In genomic region chr5:93048858-93049257, GRCh38 we compare ENCODE assay signal across 32 cellular contexts.
"Had no signal": no experiment of that assay in that cellular context is flagged by ENCODE, and none has a peak within 500 bp of the region (broad histone marks: within the 10 kb centered on the region; RNA-seq: fewer than 3 reads in every experiment).

No MANE protein-coding gene starts in this region.

- H3K27ac ChIP-seq: ascending aorta, body of pancreas, brain microvascular endothelial cell, breast epithelium, VCaP had no signal

- H3K4me3 Mint-ChIP-seq: activated B cell treated with CpG ODN at 0.5 μM for 24 hours; activated CD4-positive, alpha-beta memory T cell treated with anti-CD3 and anti-CD28 coated beads for 36 hours; activated CD4-positive, alpha-beta T cell treated with anti-CD3 and anti-CD28 coated beads, Interleukin-2, amount 10 ng/mL, durations not matched to agents 24 days and 14 days; activated CD8-positive, alpha-beta T cell treated with anti-CD3 and anti-CD28 coated beads for 36 hours; activated naive CD4-positive, alpha-beta T cell treated with anti-CD3 and anti-CD28 coated beads, Interleukin-2, amount 10 ng/mL, durations not matched to agents 7 days and 5 days; activated naive CD4-positive, alpha-beta T cell treated with anti-CD3 and anti-CD28 coated beads, Interleukin-2, amount 50 U/mL, for 24 hours; activated naive CD8-positive, alpha-beta T cell; activated naive CD8-positive, alpha-beta T cell treated with anti-CD3 and anti-CD28 coated beads, Interleukin-2, amount 10 ng/mL, durations not matched to agents 7 days and 5 days; activated naive CD8-positive, alpha-beta T cell treated with anti-CD3 and anti-CD28 coated beads, Interleukin-2, amount 50 U/mL, for 24 hours; activated T-cell treated with anti-CD3 and anti-CD28 coated beads, Interleukin-2, amount 50 U/mL, for 24 hours; T-helper 1 cell treated with Interleukin-12 subunit alpha and Interleukin-12 subunit beta and Interleukin-4 antibody, amounts not matched to agents 30 μg/mL and 1 μg/mL, for 36 hours; T-helper 2 cell treated with Interferon-gamma antibody and Interleukin-4, amounts not matched to agents 5 μg/mL and 100 μg/mL, for 36 hours had no signal

- H3K27me3 ChIP-seq: ascending aorta, body of pancreas, brain microvascular endothelial cell, breast epithelium had no signal

- H3K36me3 Mint-ChIP-seq: activated CD4-positive, alpha-beta memory T cell treated with anti-CD3 and anti-CD28 coated beads for 36 hours; activated naive CD4-positive, alpha-beta T cell treated with anti-CD3 and anti-CD28 coated beads, Interleukin-2, amount 10 ng/mL, durations not matched to agents 7 days and 5 days; activated naive CD4-positive, alpha-beta T cell treated with anti-CD3 and anti-CD28 coated beads, Interleukin-2, amount 50 U/mL, for 24 hours; activated naive CD8-positive, alpha-beta T cell; activated naive CD8-positive, alpha-beta T cell treated with anti-CD3 and anti-CD28 coated beads, Interleukin-2, amount 10 ng/mL, durations not matched to agents 7 days and 5 days had no signal

- H3K4me1 ChIP-seq: ascending aorta, body of pancreas, breast epithelium had no signal

- ATAC-seq: activated CD8-positive, alpha-beta T cell treated with anti-CD3 and anti-CD28 coated beads for 36 hours; activated naive CD8-positive, alpha-beta T cell treated with anti-CD3 and anti-CD28 coated beads, Interleukin-2, amount 50 U/mL, for 24 hours; body of pancreas had no signal

- DNase-seq: activated B cell treated with CpG ODN at 0.5 μM for 24 hours; activated CD4-positive, alpha-beta memory T cell treated with anti-CD3 and anti-CD28 coated beads for 36 hours; activated CD4-positive, alpha-beta T cell treated with anti-CD3 and anti-CD28 coated beads for 4 hours; activated CD4-positive, alpha-beta T cell treated with anti-CD3 and anti-CD28 coated beads, Interleukin-2, amount 10 ng/mL, durations not matched to agents 24 days and 14 days; activated CD4-positive, alpha-beta T cell treated with anti-CD3 and anti-CD28 coated beads, Interleukin-2, amount 50 U/mL, for 1 hour; activated CD4-positive, alpha-beta T cell treated with anti-CD3 and anti-CD28 coated beads, Interleukin-2, amount 50 U/mL, for 4 hours; activated CD4-positive, CD25-positive, alpha-beta regulatory T cell treated with anti-CD3 and anti-CD28 coated beads, Interleukin-2, amount 50 U/mL, for 72 hours; activated CD8-positive, alpha-beta memory T cell treated with anti-CD3 and anti-CD28 coated beads, Interleukin-2, amount 50 U/mL, for 48 hours; activated CD8-positive, alpha-beta T cell treated with anti-CD3 and anti-CD28 coated beads for 36 hours; activated effector memory CD4-positive, alpha-beta T cell treated with Interleukin-2 at 50 U/mL for 16 hours; activated gamma-delta T cell; activated naive CD4-positive, alpha-beta T cell treated with anti-CD3 and anti-CD28 coated beads, Interleukin-2, amount 10 ng/mL, durations not matched to agents 7 days and 5 days; activated naive CD4-positive, alpha-beta T cell treated with Interleukin-2 at 50 U/mL for 16 hours; activated naive CD8-positive, alpha-beta T cell treated with anti-CD3 and anti-CD28 coated beads, Interleukin-2, amount 10 ng/mL, durations not matched to agents 7 days and 5 days; activated naive CD8-positive, alpha-beta T cell treated with anti-CD3 and anti-CD28 coated beads, Interleukin-2, amount 50 U/mL, for 24 hours; activated T-cell treated with anti-CD3 and anti-CD28 coated beads, Interleukin-2, amount 50 U/mL, for 24 hours; activated T-cell treated with anti-CD3 and anti-CD28 coated beads, Interleukin-2, amount 50 U/mL, for 48 hours; amygdala; anterior cingulate cortex; body of pancreas; brain microvascular endothelial cell; central memory CD4-positive, alpha-beta T cell; T-helper 2 cell; T-helper 9 cell had no signal

- H3K27ac Mint-ChIP-seq: activated B cell treated with CpG ODN at 0.5 μM for 24 hours; activated CD4-positive, alpha-beta memory T cell treated with anti-CD3 and anti-CD28 coated beads for 36 hours; activated CD4-positive, alpha-beta T cell treated with anti-CD3 and anti-CD28 coated beads, Interleukin-2, amount 10 ng/mL, durations not matched to agents 24 days and 14 days; activated CD8-positive, alpha-beta T cell treated with anti-CD3 and anti-CD28 coated beads for 36 hours; activated naive CD4-positive, alpha-beta T cell treated with anti-CD3 and anti-CD28 coated beads, Interleukin-2, amount 10 ng/mL, durations not matched to agents 7 days and 5 days; activated naive CD4-positive, alpha-beta T cell treated with anti-CD3 and anti-CD28 coated beads, Interleukin-2, amount 50 U/mL, for 24 hours; activated naive CD8-positive, alpha-beta T cell; activated naive CD8-positive, alpha-beta T cell treated with anti-CD3 and anti-CD28 coated beads, Interleukin-2, amount 10 ng/mL, durations not matched to agents 7 days and 5 days; activated naive CD8-positive, alpha-beta T cell treated with anti-CD3 and anti-CD28 coated beads, Interleukin-2, amount 50 U/mL, for 24 hours; activated T-cell treated with anti-CD3 and anti-CD28 coated beads, Interleukin-2, amount 50 U/mL, for 24 hours; activated T-helper 2 cell treated with anti-CD3 and anti-CD28 coated beads, Interferon-gamma antibody, Interleukin-2, Interleukin-4, amounts not matched to agents 10 μg/mL and 5 μg/mL and 100 μg/mL, durations not matched to agents 14 hours and 24 hours and 36 hours; T-helper 1 cell treated with Interleukin-12 subunit alpha and Interleukin-12 subunit beta and Interleukin-4 antibody, amounts not matched to agents 30 μg/mL and 1 μg/mL, for 36 hours; T-helper 2 cell treated with Interferon-gamma antibody and Interleukin-4, amounts not matched to agents 5 μg/mL and 100 μg/mL, for 36 hours had no signal

- H3K9me3 ChIP-seq: ascending aorta, body of pancreas, breast epithelium had no signal

- H3K36me3 ChIP-seq: ascending aorta, brain microvascular endothelial cell, breast epithelium had no signal

- H3K4me3 ChIP-seq: ascending aorta, body of pancreas, breast epithelium had no signal

- H3K4me1 Mint-ChIP-seq: activated B cell treated with CpG ODN at 0.5 μM for 24 hours; activated CD4-positive, alpha-beta T cell treated with anti-CD3 and anti-CD28 coated beads, Interleukin-2, amount 10 ng/mL, durations not matched to agents 24 days and 14 days; activated naive CD4-positive, alpha-beta T cell treated with anti-CD3 and anti-CD28 coated beads, Interleukin-2, amount 10 ng/mL, durations not matched to agents 7 days and 5 days; activated naive CD4-positive, alpha-beta T cell treated with anti-CD3 and anti-CD28 coated beads, Interleukin-2, amount 50 U/mL, for 24 hours; activated naive CD8-positive, alpha-beta T cell treated with anti-CD3 and anti-CD28 coated beads, Interleukin-2, amount 10 ng/mL, durations not matched to agents 7 days and 5 days; activated naive CD8-positive, alpha-beta T cell treated with anti-CD3 and anti-CD28 coated beads, Interleukin-2, amount 50 U/mL, for 24 hours had no signal

- H3K27me3 Mint-ChIP-seq: activated B cell treated with CpG ODN at 0.5 μM for 24 hours; activated CD4-positive, alpha-beta memory T cell treated with anti-CD3 and anti-CD28 coated beads for 36 hours; activated CD4-positive, alpha-beta T cell treated with anti-CD3 and anti-CD28 coated beads, Interleukin-2, amount 10 ng/mL, durations not matched to agents 24 days and 14 days; activated CD8-positive, alpha-beta T cell treated with anti-CD3 and anti-CD28 coated beads for 36 hours; activated naive CD4-positive, alpha-beta T cell treated with anti-CD3 and anti-CD28 coated beads, Interleukin-2, amount 10 ng/mL, durations not matched to agents 7 days and 5 days; activated naive CD4-positive, alpha-beta T cell treated with anti-CD3 and anti-CD28 coated beads, Interleukin-2, amount 50 U/mL, for 24 hours; activated naive CD8-positive, alpha-beta T cell; activated naive CD8-positive, alpha-beta T cell treated with anti-CD3 and anti-CD28 coated beads, Interleukin-2, amount 10 ng/mL, durations not matched to agents 7 days and 5 days; activated naive CD8-positive, alpha-beta T cell treated with anti-CD3 and anti-CD28 coated beads, Interleukin-2, amount 50 U/mL, for 24 hours; activated T-cell treated with anti-CD3 and anti-CD28 coated beads, Interleukin-2, amount 50 U/mL, for 24 hours had no signal

- H3K9me3 Mint-ChIP-seq: activated CD4-positive, alpha-beta memory T cell treated with anti-CD3 and anti-CD28 coated beads for 36 hours; activated CD4-positive, alpha-beta T cell treated with anti-CD3 and anti-CD28 coated beads, Interleukin-2, amount 10 ng/mL, durations not matched to agents 24 days and 14 days; activated CD8-positive, alpha-beta T cell treated with anti-CD3 and anti-CD28 coated beads for 36 hours; activated naive CD4-positive, alpha-beta T cell treated with anti-CD3 and anti-CD28 coated beads, Interleukin-2, amount 10 ng/mL, durations not matched to agents 7 days and 5 days; activated naive CD4-positive, alpha-beta T cell treated with anti-CD3 and anti-CD28 coated beads, Interleukin-2, amount 50 U/mL, for 24 hours; activated naive CD8-positive, alpha-beta T cell treated with anti-CD3 and anti-CD28 coated beads, Interleukin-2, amount 10 ng/mL, durations not matched to agents 7 days and 5 days; activated naive CD8-positive, alpha-beta T cell treated with anti-CD3 and anti-CD28 coated beads, Interleukin-2, amount 50 U/mL, for 24 hours; activated T-cell treated with anti-CD3 and anti-CD28 coated beads, Interleukin-2, amount 50 U/mL, for 24 hours; activated T-helper 2 cell treated with anti-CD3 and anti-CD28 coated beads, Interferon-gamma antibody, Interleukin-2, Interleukin-4, amounts not matched to agents 10 μg/mL and 5 μg/mL and 100 μg/mL, durations not matched to agents 14 hours and 24 hours and 36 hours; T-helper 1 cell treated with Interleukin-12 subunit alpha and Interleukin-12 subunit beta and Interleukin-4 antibody, amounts not matched to agents 30 μg/mL and 1 μg/mL, for 36 hours; T-helper 2 cell treated with Interferon-gamma antibody and Interleukin-4, amounts not matched to agents 5 μg/mL and 100 μg/mL, for 36 hours had no signal
